Comparison of ENCODE assay signal across 8 cellular contexts in genomic region chr2:232697807-232698110, GRCh38. TPM values are rescaled to one million over a fixed set of nuclear protein-coding genes. Genes with fewer than 3 reads are reported as not detected.
DNase-seq lines count a peak whose midpoint lies in the region; ATAC-seq and TF ChIP-seq lines count a peak whose summit lies in the region.

No MANE protein-coding gene starts in this region.

- TF ChIP-seq CTCF in natural killer cell (IDR thresholded peaks at IDR 0.05): no peak

- H3K9me3 ChIP-seq in ectodermal cell (ENCODE audit: control insufficient read depth, low read length): no peaks in the 10 kb centered on the region

- H3K9me3 Mint-ChIP-seq in natural killer cell: no peaks in the 10 kb centered on the region

- WGBS in ectodermal cell, 2 experiments: 1% methylated on average over 11 of the region's 11 CpGs

- DNase-seq in activated T-cell treated with anti-CD3 and anti-CD28 coated beads for 48 hours (ENCODE audit: low read depth) (peak; percentile 10), NCI-H69 (lab: John Stamatoyannopoulos, UW) (peak; percentile 52), natural killer cell (no peak), dermis blood vessel endothelial cell (no peak)
- no peak for DNase-seq in activated T-cell treated with anti-CD3 and anti-CD28 coated beads, Interleukin-2, amount 50 U/mL, for 1 hour
- DNase-seq in stimulated activated CD4-positive, alpha-beta T cell treated with anti-CD3 and anti-CD28 coated beads, Interleukin-4, amount 100 ng/mL, for 24 hours: no peak

- H3K27me3 Mint-ChIP-seq in natural killer cell (ENCODE audit: low read depth in 2 of 2): no peaks in the 10 kb centered on the region

- no peaks in the 10 kb centered on the region for H3K27me3 ChIP-seq in ectodermal cell (ENCODE audit: control insufficient read depth, insufficient read depth, low read length, poor library complexity, severe bottlenecking)

- ATAC-seq in natural killer cell: no peak
- no peak for ATAC-seq in HG03159 (IDR thresholded peaks at IDR 0.05; ENCODE audit: unreplicated experiment)

- H3K36me3 Mint-ChIP-seq in natural killer cell: no peaks in the 10 kb centered on the region

- peak overlapping the region; percentile 82 for H3K27ac ChIP-seq in ectodermal cell (ENCODE audit: insufficient read depth, low read depth, low read length, poor library complexity, severe bottlenecking)

- peak overlapping the region; percentile 93 for H3K4me3 Mint-ChIP-seq in natural killer cell

- intact Hi-C loops in natural killer cell (cut with micrococcal nuclease): no loop called here

- H3K36me3 ChIP-seq in ectodermal cell (ENCODE audit: control insufficient read depth, insufficient read depth, low read length): no peaks in the 10 kb centered on the region

- H3K27ac Mint-ChIP-seq in natural killer cell: peak overlapping the region; percentile 85 to 86

- peak overlapping the region; percentile 99 for H3K4me3 ChIP-seq in ectodermal cell (ENCODE audit: insufficient read depth, low read depth, low read length)

- peaks cover 29 to 39% of the 10 kb centered on the region in 2 donors for H3K4me1 Mint-ChIP-seq in natural killer cell

- H3K4me1 ChIP-seq in ectodermal cell (ENCODE audit: control insufficient read depth, insufficient read depth, low read length): peaks cover 14% of the 10 kb centered on the region

RNA-seq across cellular contexts. Expression of gene GIGYF2, which starts 0.6 kb away (rescaled TPM):
- 60.8 TPM for polyA plus RNA-seq in ectodermal cell (2013, experiment 1 of 4)
- 70.4 TPM for polyA plus RNA-seq in ectodermal cell (2013, experiment 2 of 4)
- 39.9 TPM for polyA plus RNA-seq in ectodermal cell (2013, experiment 3 of 4)
- polyA plus RNA-seq in ectodermal cell (2013, experiment 4 of 4): 49.6 TPM
- 10 to 100 TPM; 73.6 to 85.3 (median 80.1) TPM for total RNA-seq in natural killer cell
- total RNA-seq in dermis blood vessel endothelial cell: 54.4 and 57.2 TPM in 2 replicates

Comparison
In these comparisons a context has a peak if more than half of its experiments do, and no peak if none do; other contexts are left out.
1. DNase-seq: peak in activated T-cell treated with anti-CD3 and anti-CD28 coated beads for 48 hours (single experiment) and NCI-H69 (single experiment); none in activated T-cell treated with anti-CD3 and anti-CD28 coated beads, Interleukin-2, amount 50 U/mL, for 1 hour (single experiment), natural killer cell (single experiment), stimulated activated CD4-positive, alpha-beta T cell treated with anti-CD3 and anti-CD28 coated beads, Interleukin-4, amount 100 ng/mL, for 24 hours (single experiment) and dermis blood vessel endothelial cell (single experiment).